Comparison of ENCODE assay signal across 22 cellular contexts in the genomic region with DNA sequence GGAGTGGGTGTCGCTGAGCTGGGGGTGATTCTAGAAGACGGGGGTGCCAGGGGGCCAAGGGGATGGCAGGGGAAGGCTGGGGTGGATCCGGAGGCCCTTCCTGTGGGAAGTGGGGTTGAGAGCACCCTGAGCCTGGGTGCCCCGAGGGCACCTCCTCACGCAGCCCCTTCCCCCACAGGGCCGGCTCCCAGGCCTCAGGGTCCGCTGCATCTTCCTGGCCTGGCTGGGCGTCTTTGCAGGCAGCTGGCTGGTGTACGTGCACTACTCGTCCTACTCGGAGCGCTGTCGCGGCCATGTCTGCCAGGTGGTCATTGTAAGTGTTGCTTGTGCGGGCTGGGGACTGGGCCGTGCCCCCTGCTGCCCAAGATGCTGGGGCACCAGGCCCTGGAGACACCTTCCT. TPM values are rescaled to one million over a fixed set of nuclear protein-coding genes. Genes with fewer than 3 reads are reported as not detected.
A peak's percentile ranks its signal among the peaks of the same experiment; 100 is the strongest.
DNase-seq lines count a peak whose midpoint lies in the region; FAIRE-seq and TF ChIP-seq lines count a peak whose summit lies in the region.
"Had no signal": no experiment of that assay in that cellular context is flagged by ENCODE, and none has a peak within 500 bp of the region (broad histone marks: within the 10 kb centered on the region; RNA-seq: fewer than 3 reads in every experiment).

No MANE protein-coding gene starts in this region.

- peaks cover 3% of the 10 kb centered on the region for H3K4me1 Mint-ChIP-seq in activated naive CD4-positive, alpha-beta T cell treated with anti-CD3 and anti-CD28 coated beads for 36 hours (ENCODE audit: low read depth)

- peak overlapping the region in 6 of 11 experiments; percentile 5 to 47 (median 30); a peak in 5 of 22 replicates for H3K9ac ChIP-seq in BLaER1 treated with 17β-estradiol and CSF1 and Interleukin-3, amounts not matched to agents 10 nM and 100 nM
- H3K9ac ChIP-seq in NT2/D1 (ENCODE audit: insufficient read length, low read depth) = peak overlapping the region; percentile 50
- H3K9ac ChIP-seq in kidney (ENCODE audit: low read length in 2 of 2) = no peak overlapping the region
- H3K9ac ChIP-seq: GM23248 had no signal

- CTCF ChIA-PET in activated naive CD4-positive, alpha-beta T cell treated with anti-CD3 and anti-CD28 coated beads for 36 hours (lab: Charles Lee) = interaction anchor here (0.6 kb wide), 1 partner anchor 279 kb away, joined by 3 read pairs; no protein-coding TSS in a partner anchor

- TF ChIP-seq POLR2A in prostate gland (IDR thresholded peaks at IDR 0.05) = no peak

- no peaks in the 10 kb centered on the region for H3K9me3 Mint-ChIP-seq in activated naive CD4-positive, alpha-beta T cell treated with anti-CD3 and anti-CD28 coated beads for 36 hours
- H3K9me3 Mint-ChIP-seq: CD4-positive, alpha-beta memory T cell; IgD-negative memory B cell had no signal

- TF ChIP-seq CTCF in kidney (IDR thresholded peaks at IDR 0.05; ENCODE audit: borderline replicate concordance, extremely low read depth, insufficient read depth) (no peak), prostate gland (IDR thresholded peaks at IDR 0.05) (no peak)

- peaks cover 0 to 4% (median 0%) of the 10 kb centered on the region in 11 experiments; a peak in 1 of 22 replicates for H3K27me3 ChIP-seq in BLaER1 treated with 17β-estradiol and CSF1 and Interleukin-3, amounts not matched to agents 10 nM and 100 nM
- no peaks in the 10 kb centered on the region for H3K27me3 ChIP-seq in NT2/D1 (ENCODE audit: insufficient read depth, insufficient read length)
- no peaks in the 10 kb centered on the region for H3K27me3 ChIP-seq in prostate gland (replicated peaks; ENCODE audit: insufficient read depth)
- H3K27me3 ChIP-seq: BE2C had no signal

- H3K9me3 ChIP-seq in BLaER1 treated with 17β-estradiol and CSF1 and Interleukin-3, amounts not matched to agents 10 nM and 100 nM (replicated peaks in 1 of 11) = no peaks in the 10 kb centered on the region
- no peaks in the 10 kb centered on the region for H3K9me3 ChIP-seq in NT2/D1 (ENCODE audit: insufficient read depth, low read length)
- H3K9me3 ChIP-seq in kidney (ENCODE audit: control insufficient read depth in 1 of 2, low read length in 2 of 2) = no peaks in the 10 kb centered on the region
- no peaks in the 10 kb centered on the region for H3K9me3 ChIP-seq in prostate gland
- H3K9me3 ChIP-seq: BE2C had no signal

- DNase-seq in NT2/D1 (ENCODE audit: low read depth, low spot score) = no peak
- peak; percentile 79 for DNase-seq in kidney
- DNase-seq in posterior vena cava (ENCODE audit: low spot score) = peak; percentile 74
- no peak for DNase-seq in activated naive CD4-positive, alpha-beta T cell treated with anti-CD3 and anti-CD28 coated beads for 36 hours
- no peak for DNase-seq in prostate gland (ENCODE audit: low spot score)
- DNase-seq in NCI-H2171 treated with DMSO at 0.1 percent for 48 hours (lab: John Stamatoyannopoulos, UW) = no peak
- DNase-seq: ACHN; BE2C; CD4-positive, alpha-beta memory T cell; DMS153; DMS79; GM23248; KG1 had no signal

- peak overlapping the region in 9 of 11 experiments; percentile 12 to 100 (median 77); a peak in 16 of 22 replicates for H3K4me2 ChIP-seq in BLaER1 treated with 17β-estradiol and CSF1 and Interleukin-3, amounts not matched to agents 10 nM and 100 nM

- peaks cover 16 to 62% (median 30%) of the 10 kb centered on the region in 11 experiments; a peak in 21 of 22 replicates for H3K36me3 ChIP-seq in BLaER1 treated with 17β-estradiol and CSF1 and Interleukin-3, amounts not matched to agents 10 nM and 100 nM
- H3K36me3 ChIP-seq in NT2/D1 (ENCODE audit: insufficient read depth, insufficient read length, low read length) (peaks cover 21% of the 10 kb centered on the region), kidney (ENCODE audit: control insufficient read depth in 1 of 2, insufficient read depth in 2 of 2, low read length in 2 of 2) (no peaks in the 10 kb centered on the region), prostate gland (no peaks in the 10 kb centered on the region)

- H3K27ac ChIP-seq in BLaER1 treated with 17β-estradiol and CSF1 and Interleukin-3, amounts not matched to agents 10 nM and 100 nM = peak overlapping the region in 3 of 11 experiments; percentile 4 to 36 (median 13); a peak in 2 of 22 replicates
- no peak overlapping the region for H3K27ac ChIP-seq in kidney (ENCODE audit: low read depth in 2 of 2, low read length in 2 of 2)
- H3K27ac ChIP-seq in prostate gland = no peak overlapping the region
- H3K27ac ChIP-seq: GM23248 had no signal

- peaks cover 32 to 95% (median 52%) of the 10 kb centered on the region in 11 experiments for H4K20me1 ChIP-seq in BLaER1 treated with 17β-estradiol and CSF1 and Interleukin-3, amounts not matched to agents 10 nM and 100 nM

- FAIRE-seq in kidney (lab: Jason Lieb, UNC) = no peak
- FAIRE-seq: GM12878, GM19239, H54, HepG2 had no signal

- intact Hi-C loops in kidney (cut with DNase I) (no loop called here), posterior vena cava (cut with DNase I) (no loop called here), prostate gland (cut with DNase I) (loop anchor here (2.0 kb wide), 1 partner anchor 13 kb away; no protein-coding TSS in a partner anchor)
- intact Hi-C loops in activated naive CD4-positive, alpha-beta T cell treated with anti-CD3 and anti-CD28 coated beads for 36 hours (cut with micrococcal nuclease) = no loop called here

- H3K4me3 ChIP-seq in BLaER1 treated with 17β-estradiol and CSF1 and Interleukin-3, amounts not matched to agents 10 nM and 100 nM = no peak overlapping the region
- no peak overlapping the region for H3K4me3 ChIP-seq in NT2/D1 (ENCODE audit: insufficient read length, low read depth)
- no peak overlapping the region for H3K4me3 ChIP-seq in kidney (ENCODE audit: low read length in 2 of 2)
- H3K4me3 ChIP-seq in prostate gland = no peak overlapping the region
- H3K4me3 ChIP-seq: GM12878, GM23248 had no signal

- H3K27ac Mint-ChIP-seq in activated naive CD4-positive, alpha-beta T cell treated with anti-CD3 and anti-CD28 coated beads for 36 hours = no peak overlapping the region
- H3K27ac Mint-ChIP-seq: CD14-positive monocyte; CD4-positive, alpha-beta memory T cell; IgD-negative memory B cell had no signal

- H3K4me1 ChIP-seq in BLaER1 treated with 17β-estradiol and CSF1 and Interleukin-3, amounts not matched to agents 10 nM and 100 nM = peaks cover 68 to 95% (median 88%) of the 10 kb centered on the region in 10 experiments
- H3K4me1 ChIP-seq in NT2/D1 (ENCODE audit: insufficient read depth, insufficient read length) (peaks cover 44% of the 10 kb centered on the region), kidney (ENCODE audit: control insufficient read depth in 1 of 2, insufficient read depth in 1 of 2, low read depth in 1 of 2, low read length in 2 of 2) (peaks cover 6 to 25% of the 10 kb centered on the region in 2 donors), prostate gland (replicated peaks) (no peaks in the 10 kb centered on the region)

- WGBS in prostate gland = 89% methylated on average over 16 of the region's 16 CpGs

- H3K4me3 Mint-ChIP-seq in activated naive CD4-positive, alpha-beta T cell treated with anti-CD3 and anti-CD28 coated beads for 36 hours = no peak overlapping the region
- H3K4me3 Mint-ChIP-seq: CD14-positive monocyte; CD4-positive, alpha-beta memory T cell; IgD-negative memory B cell had no signal

- H3K36me3 Mint-ChIP-seq in activated naive CD4-positive, alpha-beta T cell treated with anti-CD3 and anti-CD28 coated beads for 36 hours (ENCODE audit: low read depth) = peaks cover 1% of the 10 kb centered on the region
- H3K36me3 Mint-ChIP-seq: IgD-negative memory B cell had no signal

- peaks cover 15% of the 10 kb centered on the region for H3K27me3 Mint-ChIP-seq in activated naive CD4-positive, alpha-beta T cell treated with anti-CD3 and anti-CD28 coated beads for 36 hours (ENCODE audit: low read depth)

RNA-seq across cellular contexts. Expression of a gene that starts 5.0 kb away (rescaled TPM):
- total RNA-seq in kidney (7.5 TPM), posterior vena cava (1 to 10 TPM; 7.1 to 8.3 TPM), prostate gland (10 to 100 TPM; 18.9 to 27.8 TPM)
- polyA plus RNA-seq in kidney (ENCODE audit: insufficient read depth, low read depth, low replicate concordance) = 22.6 TPM
- under 1 TPM in 1 of 2 experiments, not detected in 1; 0.10 TPM for total RNA-seq in activated naive CD4-positive, alpha-beta T cell treated with anti-CD3 and anti-CD28 coated beads for 36 hours
- total RNA-seq: CD4-positive, alpha-beta memory T cell; GM23248 had no signal
- polyA plus RNA-seq: CD4-positive, alpha-beta memory T cell; GM23248 had no signal

RNA-seq across cellular contexts. Expression of a gene that starts 25.3 kb away (rescaled TPM):
- total RNA-seq in kidney (8.4 TPM), posterior vena cava (10 to 100 TPM in 1 of 2 donors, 1 to 10 TPM in 1; 9.2 to 10.0 TPM), prostate gland (10 to 100 TPM in 1 of 2 donors, 1 to 10 TPM in 1; 3.9 to 14.8 TPM)
- polyA plus RNA-seq in kidney (ENCODE audit: insufficient read depth, low read depth, low replicate concordance) = 3.9 TPM
- 1 to 10 TPM in 1 of 2 experiments, under 1 TPM in 1; 0.83 to 1.0 TPM for total RNA-seq in activated naive CD4-positive, alpha-beta T cell treated with anti-CD3 and anti-CD28 coated beads for 36 hours
- total RNA-seq: A172, G401, GM23248 had no signal
- polyA plus RNA-seq: CD14-positive monocyte, GM23248 had no signal

RNA-seq across cellular contexts. Expression of a gene that starts 30.1 kb away (rescaled TPM):
- total RNA-seq in kidney = 83.6 TPM
- polyA plus RNA-seq in kidney (ENCODE audit: insufficient read depth, low read depth, low replicate concordance) = 73.4 TPM
- 10 to 100 TPM; 27.1 to 28.8 TPM for total RNA-seq in posterior vena cava
- total RNA-seq in activated naive CD4-positive, alpha-beta T cell treated with anti-CD3 and anti-CD28 coated beads for 36 hours = 1 to 10 TPM; 8.7 to 9.4 TPM
- total RNA-seq in prostate gland = 10 to 100 TPM; 44.9 to 50.0 TPM

RNA-seq across cellular contexts. Expression of a gene that starts 30.9 kb away (rescaled TPM):
- 16.0 TPM for total RNA-seq in kidney
- not detected for polyA plus RNA-seq in kidney (ENCODE audit: insufficient read depth, low read depth, low replicate concordance)
- total RNA-seq in posterior vena cava = 10 to 100 TPM; 22.8 to 36.9 TPM
- total RNA-seq in activated naive CD4-positive, alpha-beta T cell treated with anti-CD3 and anti-CD28 coated beads for 36 hours = not detected
- 10 to 100 TPM in 1 of 2 donors, 1 to 10 TPM in 1; 7.8 to 16.2 TPM for total RNA-seq in prostate gland
- total RNA-seq: A172; CD4-positive, alpha-beta memory T cell; G401; GM12878; GM23248; HepG2 had no signal
- polyA plus RNA-seq: CD14-positive monocyte; CD4-positive, alpha-beta memory T cell; GM12878; GM23248; HepG2; IgD-negative memory B cell had no signal

RNA-seq across cellular contexts. Expression of a gene that starts 40.6 kb away (rescaled TPM):
- total RNA-seq in kidney = not detected
- not detected for polyA plus RNA-seq in kidney (ENCODE audit: insufficient read depth, low read depth, low replicate concordance)
- total RNA-seq in posterior vena cava = not detected
- total RNA-seq in activated naive CD4-positive, alpha-beta T cell treated with anti-CD3 and anti-CD28 coated beads for 36 hours = not detected
- total RNA-seq in prostate gland = not detected
- total RNA-seq: A172; CD4-positive, alpha-beta memory T cell; G401; GM12878; GM23248; HepG2 had no signal
- polyA plus RNA-seq: CD14-positive monocyte, GM12878, GM23248 had no signal

Comparison
In these comparisons a context has a peak if more than half of its experiments do, and no peak if none do; other contexts are left out.
1. H3K9ac ChIP-seq: peak in BLaER1 treated with 17β-estradiol and CSF1 and Interleukin-3, amounts not matched to agents 10 nM and 100 nM (6 of 11) and NT2/D1 (single experiment); none in kidney (0 of 2).
2. DNase-seq: peak in kidney (single experiment) and posterior vena cava (single experiment); none in NT2/D1 (single experiment), activated naive CD4-positive, alpha-beta T cell treated with anti-CD3 and anti-CD28 coated beads for 36 hours (single experiment), prostate gland (single experiment) and NCI-H2171 treated with DMSO at 0.1 percent for 48 hours (single experiment).